28 cellular contexts compared by ENCODE assay signal in genomic region chr7:29657856-29658255, GRCh38.
"Had no signal": no experiment of that assay in that cellular context is flagged by ENCODE, and none has a peak within 500 bp of the region (broad histone marks: within the 10 kb centered on the region; RNA-seq: fewer than 3 reads in every experiment).

No MANE protein-coding gene starts in this region.

- H3K36me3 ChIP-seq: left ventricle myocardium inferior, ovary, prostate gland, stomach, thyroid gland, transverse colon, upper lobe of left lung, vagina had no signal

- ATAC-seq: mucosa of descending colon; naive thymus-derived CD4-positive, alpha-beta T cell; natural killer cell treated with Interleukin-12 subunit alpha and Interleukin-12 subunit beta and Interleukin-15 and Interleukin-18, amount 100 ng/mL, for 72 hours; right cardiac atrium; sciatic nerve; stimulated activated naive B cell treated with anti-CD40 and anti-IgM and Interleukin-4, amounts not matched to agents 10 μg/mL and 1 μg/mL and 100 μg/mL, for 72 hours; stimulated activated naive CD8-positive, alpha-beta T cell treated with anti-CD3 and anti-CD28 coated beads, Interleukin-15, Interleukin-2, amounts not matched to agents 100 U/mL and 50 U/mL, for 24 hours had no signal

- H3K27ac ChIP-seq: left ventricle myocardium inferior, ovary, prostate gland, skin epidermis, stomach, testis, thyroid gland, transverse colon, upper lobe of left lung, vagina had no signal

- H3K4me1 ChIP-seq: prostate gland, stomach, testis, thyroid gland, transverse colon, upper lobe of left lung, vagina had no signal

- H3K27me3 ChIP-seq: ovary, stomach, testis, thyroid gland, transverse colon, upper lobe of left lung, vagina had no signal

- H3K9me3 ChIP-seq: left ventricle myocardium inferior, mucosa of descending colon, ovary, prostate gland, stomach, testis, thyroid gland, transverse colon, upper lobe of left lung, vagina had no signal

- DNase-seq: hippocampal formation; immature natural killer cell; left ventricle myocardium inferior; midbrain; mucosa of descending colon; naive thymus-derived CD4-positive, alpha-beta T cell; ovary; posterior cingulate gyrus; retina; right cardiac atrium; stimulated activated CD4-positive, alpha-beta T cell treated with anti-CD3 and anti-CD28 coated beads, Interleukin-12 subunit alpha, Interleukin-12 subunit beta, amount 100 ng/mL, for 4 hours; stimulated activated CD4-positive, alpha-beta T cell treated with anti-CD3 and anti-CD28 coated beads, Interleukin-15, amount 100 ng/mL, for 24 hours; stimulated activated CD4-positive, alpha-beta T cell treated with anti-CD3 and anti-CD28 coated beads, Interleukin-2, amount 100 ng/mL, for 24 hours; stimulated activated CD4-positive, alpha-beta T cell treated with anti-CD3 and anti-CD28 coated beads, Interleukin-4, amount 100 ng/mL, for 1 hour; stimulated activated naive B cell treated with anti-CD40 and anti-IgM and Interleukin-4, amounts not matched to agents 10 μg/mL and 1 μg/mL and 100 μg/mL, for 72 hours; stimulated activated naive CD8-positive, alpha-beta T cell treated with anti-CD3 and anti-CD28 coated beads, Interleukin-15, Interleukin-2, amounts not matched to agents 100 U/mL and 50 U/mL, for 24 hours; stomach; testis; thyroid gland; transverse colon; upper lobe of left lung had no signal

- H3K4me3 ChIP-seq: left ventricle myocardium inferior, lung, mucosa of descending colon, ovary, prostate gland, skin epidermis, stomach, testis, thyroid gland, transverse colon, upper lobe of left lung, vagina had no signal

- FAIRE-seq: islet of Langerhans had no signal
